ENCODE assay signal across 23 cellular contexts in the genomic region with DNA sequence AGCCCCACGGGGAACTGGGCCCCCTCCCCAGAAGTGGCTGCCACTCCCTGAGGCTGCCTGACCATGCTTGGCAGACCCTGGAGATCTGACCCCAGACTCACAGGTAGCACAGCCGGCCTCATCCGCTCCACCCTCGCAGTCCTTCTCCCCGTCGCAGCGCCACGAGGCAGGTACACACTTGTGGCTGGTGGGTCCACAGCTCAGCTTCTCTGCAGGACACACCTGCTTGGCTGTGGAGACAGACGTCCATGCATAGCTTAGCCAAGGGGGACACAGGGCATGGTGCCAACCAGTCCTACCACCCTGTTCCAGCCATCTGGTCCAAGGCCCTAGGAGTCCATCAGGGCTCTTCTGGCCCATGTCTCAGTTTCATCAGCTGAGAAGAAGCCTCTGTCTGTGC. TPM values are rescaled to one million over a fixed set of nuclear protein-coding genes. Genes with fewer than 3 reads are reported as not detected.
DNase-seq lines count a peak whose midpoint lies in the region; ATAC-seq and TF ChIP-seq lines count a peak whose summit lies in the region.
"Had no signal": no experiment of that assay in that cellular context is flagged by ENCODE, and none has a peak within 500 bp of the region (broad histone marks: within the 10 kb centered on the region; RNA-seq: fewer than 3 reads in every experiment).

No MANE protein-coding gene starts in this region.

- H3K27me3 ChIP-seq in foreskin keratinocyte = no peaks in the 10 kb centered on the region
- H3K27me3 ChIP-seq: Peyer's patch, SJCRH30 had no signal

- no peaks in the 10 kb centered on the region for H3K9me3 Mint-ChIP-seq in activated naive CD8-positive, alpha-beta T cell treated with anti-CD3 and anti-CD28 coated beads, Interleukin-2, amount 50 U/mL, for 24 hours
- no peaks in the 10 kb centered on the region for H3K9me3 Mint-ChIP-seq in activated naive CD8-positive, alpha-beta T cell treated with anti-CD3 and anti-CD28 coated beads for 36 hours
- H3K9me3 Mint-ChIP-seq in activated T-helper 17 cell treated with anti-CD3 and anti-CD28 coated beads, Interleukin-2, amount 50 U/mL, for 72 hours = no peaks in the 10 kb centered on the region
- H3K9me3 Mint-ChIP-seq in memory B cell = no peaks in the 10 kb centered on the region
- H3K9me3 Mint-ChIP-seq: CD8-positive, alpha-beta memory T cell; HFFc6 had no signal

- no peaks in the 10 kb centered on the region for H3K4me1 ChIP-seq in foreskin keratinocyte
- H3K4me1 ChIP-seq: Peyer's patch, SJCRH30 had no signal

- no peak overlapping the region for H3K27ac ChIP-seq in foreskin keratinocyte
- H3K27ac ChIP-seq: C4-2B, Peyer's patch, SJCRH30 had no signal

- DNase-seq in activated naive CD8-positive, alpha-beta T cell treated with anti-CD3 and anti-CD28 coated beads, Interleukin-2, amount 50 U/mL, for 24 hours = no peak
- DNase-seq in activated naive CD8-positive, alpha-beta T cell treated with anti-CD3 and anti-CD28 coated beads for 36 hours = no peak
- DNase-seq in memory B cell (ENCODE audit: low spot score in 2 of 2) (no peak), NCI-H226 (no peak), foreskin keratinocyte (no peak), NCI-H1048 (lab: John Stamatoyannopoulos, UW) (no peak)
- DNase-seq: Calu3; CD8-positive, alpha-beta memory T cell; DMS53; GF-D8; H7; HFFc6; KBM-7; NCI-H1092 treated with DMSO at 0.1 percent for 48 hours; NCI-H1436 treated with DMSO at 0.1 percent for 48 hours; NCI-H1930; NCI-H510A treated with DMSO at 0.1 percent for 48 hours; NCI-H774; Peyer's patch; SJCRH30 had no signal

- peaks cover 20% of the 10 kb centered on the region for H3K36me3 Mint-ChIP-seq in activated naive CD8-positive, alpha-beta T cell treated with anti-CD3 and anti-CD28 coated beads, Interleukin-2, amount 50 U/mL, for 24 hours (ENCODE audit: low read depth)
- H3K36me3 Mint-ChIP-seq in activated naive CD8-positive, alpha-beta T cell treated with anti-CD3 and anti-CD28 coated beads for 36 hours = peaks cover 17% of the 10 kb centered on the region
- peaks cover 43% of the 10 kb centered on the region for H3K36me3 Mint-ChIP-seq in activated T-helper 17 cell treated with anti-CD3 and anti-CD28 coated beads, Interleukin-2, amount 50 U/mL, for 72 hours (ENCODE audit: low read depth)
- H3K36me3 Mint-ChIP-seq in memory B cell = peaks cover 4% of the 10 kb centered on the region

- H3K27ac Mint-ChIP-seq in activated naive CD8-positive, alpha-beta T cell treated with anti-CD3 and anti-CD28 coated beads, Interleukin-2, amount 50 U/mL, for 24 hours = peak overlapping the region; percentile 14
- no peak overlapping the region for H3K27ac Mint-ChIP-seq in activated naive CD8-positive, alpha-beta T cell treated with anti-CD3 and anti-CD28 coated beads for 36 hours
- peak overlapping the region; percentile 73 for H3K27ac Mint-ChIP-seq in activated T-helper 17 cell treated with anti-CD3 and anti-CD28 coated beads, Interleukin-2, amount 50 U/mL, for 72 hours
- peak overlapping the region; percentile 16 for H3K27ac Mint-ChIP-seq in memory B cell
- H3K27ac Mint-ChIP-seq: HFFc6 had no signal

- ATAC-seq in activated naive CD8-positive, alpha-beta T cell treated with anti-CD3 and anti-CD28 coated beads, Interleukin-2, amount 50 U/mL, for 24 hours = no peak
- ATAC-seq in activated T-helper 17 cell treated with anti-CD3 and anti-CD28 coated beads, Interleukin-2, amount 50 U/mL, for 72 hours (replicated peaks) = no peak
- ATAC-seq in memory B cell (ENCODE audit: low read depth) (no peak), foreskin keratinocyte (no peak)
- ATAC-seq: HepG2 had no signal

- H3K27me3 Mint-ChIP-seq in activated naive CD8-positive, alpha-beta T cell treated with anti-CD3 and anti-CD28 coated beads, Interleukin-2, amount 50 U/mL, for 24 hours = no peaks in the 10 kb centered on the region
- H3K27me3 Mint-ChIP-seq in activated naive CD8-positive, alpha-beta T cell treated with anti-CD3 and anti-CD28 coated beads for 36 hours = no peaks in the 10 kb centered on the region
- no peaks in the 10 kb centered on the region for H3K27me3 Mint-ChIP-seq in activated T-helper 17 cell treated with anti-CD3 and anti-CD28 coated beads, Interleukin-2, amount 50 U/mL, for 72 hours
- no peaks in the 10 kb centered on the region for H3K27me3 Mint-ChIP-seq in memory B cell
- H3K27me3 Mint-ChIP-seq: CD8-positive, alpha-beta memory T cell had no signal

- TF ChIP-seq CTCF in foreskin keratinocyte (conservative IDR thresholded peaks at IDR 0.05) = no peak

- H3K4me1 Mint-ChIP-seq in activated naive CD8-positive, alpha-beta T cell treated with anti-CD3 and anti-CD28 coated beads, Interleukin-2, amount 50 U/mL, for 24 hours = no peaks in the 10 kb centered on the region
- no peaks in the 10 kb centered on the region for H3K4me1 Mint-ChIP-seq in activated naive CD8-positive, alpha-beta T cell treated with anti-CD3 and anti-CD28 coated beads for 36 hours
- H3K4me1 Mint-ChIP-seq in activated T-helper 17 cell treated with anti-CD3 and anti-CD28 coated beads, Interleukin-2, amount 50 U/mL, for 72 hours = no peaks in the 10 kb centered on the region
- H3K4me1 Mint-ChIP-seq in memory B cell = peaks cover 3% of the 10 kb centered on the region

- H3K4me3 Mint-ChIP-seq in activated naive CD8-positive, alpha-beta T cell treated with anti-CD3 and anti-CD28 coated beads, Interleukin-2, amount 50 U/mL, for 24 hours = no peak overlapping the region
- H3K4me3 Mint-ChIP-seq in activated naive CD8-positive, alpha-beta T cell treated with anti-CD3 and anti-CD28 coated beads for 36 hours = no peak overlapping the region
- H3K4me3 Mint-ChIP-seq in activated T-helper 17 cell treated with anti-CD3 and anti-CD28 coated beads, Interleukin-2, amount 50 U/mL, for 72 hours = no peak overlapping the region
- H3K4me3 Mint-ChIP-seq in memory B cell = no peak overlapping the region
- H3K4me3 Mint-ChIP-seq: CD8-positive, alpha-beta memory T cell; HFFc6 had no signal

RNA-seq across cellular contexts. Expression of gene MAGOH, which starts 42.2 kb away (rescaled TPM):
- 100 to 1,000 TPM; 114 to 118 TPM for total RNA-seq in activated naive CD8-positive, alpha-beta T cell treated with anti-CD3 and anti-CD28 coated beads for 36 hours
- 10 to 100 TPM; 49.6 to 83.9 TPM for total RNA-seq in activated T-helper 17 cell treated with anti-CD3 and anti-CD28 coated beads, Interleukin-2, amount 50 U/mL, for 72 hours
- 47.4 and 68.3 TPM in 2 replicates for total RNA-seq in foreskin keratinocyte
- polyA plus RNA-seq in foreskin keratinocyte = 114 and 133 TPM in 2 replicates

RNA-seq across cellular contexts. Expression of gene LRP8, which starts 47.4 kb away (rescaled TPM):
- total RNA-seq in activated naive CD8-positive, alpha-beta T cell treated with anti-CD3 and anti-CD28 coated beads for 36 hours = 10 to 100 TPM; 42.3 to 47.7 TPM
- 10 to 100 TPM; 36.0 to 68.1 TPM for total RNA-seq in activated T-helper 17 cell treated with anti-CD3 and anti-CD28 coated beads, Interleukin-2, amount 50 U/mL, for 72 hours
- total RNA-seq in foreskin keratinocyte = 30.5 and 38.9 TPM in 2 replicates
- 7.3 and 10.7 TPM in 2 replicates for polyA plus RNA-seq in foreskin keratinocyte
